ENCODE assay signal across 2 cellular contexts in genomic region chr5:60699549-60700346, GRCh38.
TF ChIP-seq lines count a peak whose summit lies in the region.

TSS of gene DEPDC1B (minus strand) at chr5:60700166. CDS start at chr5:60700093, 73 bp downstream.

TF ChIP-seq in A549, 52 proteins besides CTCF, POLR2A, EP300 and RAD21 (continues in another document):
- TF ChIP-seq POLR2AphosphoS2 (conservative IDR thresholded peaks at IDR 0.05; ENCODE audit: low read length) (no peak), KDM5A (IDR thresholded peaks at IDR 0.05) (peak; percentile 71), PHF8 (IDR thresholded peaks at IDR 0.05; ENCODE audit: borderline replicate concordance, low read depth) (peak; percentile 48), MYC (IDR thresholded peaks at IDR 0.05; ENCODE audit: borderline replicate concordance, low read length) (peak; percentile 9; the same call in 1 of the 2 replicates), HDAC2 (IDR thresholded peaks at IDR 0.05) (peak; percentile 54; the same call in 1 of the 2 replicates), HEYL (CRISPR knock-in tag; IDR thresholded peaks at IDR 0.05) (no peak), HOXB13 (CRISPR knock-in tag; IDR thresholded peaks at IDR 0.05; ENCODE audit: low read depth) (0 out of 2 replicates have a peak, but pooled peaks have one; percentile 22), BHLHE40 (IDR thresholded peaks at IDR 0.05; ENCODE audit: low read depth, low read length) (no peak), TP53 (CRISPR knock-in tag; IDR thresholded peaks at IDR 0.05) (no peak), CBX8 (IDR thresholded peaks at IDR 0.05) (no peak), CHD4 (IDR thresholded peaks at IDR 0.05; ENCODE audit: borderline replicate concordance) (no peak), RARB (CRISPR knock-in tag; IDR thresholded peaks at IDR 0.05) (no peak), KDM1A (IDR thresholded peaks at IDR 0.05; ENCODE audit: low read depth) (no peak), ZC3H11A (IDR thresholded peaks at IDR 0.05) (no peak), GATA3 (IDR thresholded peaks at IDR 0.05; ENCODE audit: borderline replicate concordance) (no peak), EHF (CRISPR knock-in tag; IDR thresholded peaks at IDR 0.05) (no peak), HOXB5 (CRISPR knock-in tag; IDR thresholded peaks at IDR 0.05) (0 out of 2 replicates have a peak, but pooled peaks have one; percentile 51), JUN (IDR thresholded peaks at IDR 0.05) (peak; percentile 36 to 86; a peak in 3 of 5 replicates), JUNB (IDR thresholded peaks at IDR 0.05) (no peak), ESRRA (IDR thresholded peaks at IDR 0.05; ENCODE audit: borderline replicate concordance, low read length) (no peak), TFCP2L1 (CRISPR knock-in tag; IDR thresholded peaks at IDR 0.05) (no peak), FOSL2 (IDR thresholded peaks at IDR 0.05) (no peak), FOSL2 (CRISPR knock-in tag; IDR thresholded peaks at IDR 0.05) (no peak), RFX5 (IDR thresholded peaks at IDR 0.05) (peak; percentile 47; the same call in 1 of the 2 replicates), PBX3 (IDR thresholded peaks at IDR 0.05) (no peak), CHD2 (IDR thresholded peaks at IDR 0.05; ENCODE audit: low read length, partially characterized antibody) (no peak), E2F6 (IDR thresholded peaks at IDR 0.05; ENCODE audit: borderline replicate concordance, low read depth) (peak; percentile 72), ZNF302 (CRISPR knock-in tag; IDR thresholded peaks at IDR 0.05) (no peak), EHMT2 (IDR thresholded peaks at IDR 0.05; ENCODE audit: low read depth) (no peak), ZSCAN20 (CRISPR knock-in tag; IDR thresholded peaks at IDR 0.05) (no peak), RNF2 (IDR thresholded peaks at IDR 0.05; ENCODE audit: borderline replicate concordance, low read depth) (no peak), MAFK (IDR thresholded peaks at IDR 0.05; ENCODE audit: partially characterized antibody) (no peak), REST (IDR thresholded peaks at IDR 0.05) (no peak)
- TF ChIP-seq, protein P1, sequence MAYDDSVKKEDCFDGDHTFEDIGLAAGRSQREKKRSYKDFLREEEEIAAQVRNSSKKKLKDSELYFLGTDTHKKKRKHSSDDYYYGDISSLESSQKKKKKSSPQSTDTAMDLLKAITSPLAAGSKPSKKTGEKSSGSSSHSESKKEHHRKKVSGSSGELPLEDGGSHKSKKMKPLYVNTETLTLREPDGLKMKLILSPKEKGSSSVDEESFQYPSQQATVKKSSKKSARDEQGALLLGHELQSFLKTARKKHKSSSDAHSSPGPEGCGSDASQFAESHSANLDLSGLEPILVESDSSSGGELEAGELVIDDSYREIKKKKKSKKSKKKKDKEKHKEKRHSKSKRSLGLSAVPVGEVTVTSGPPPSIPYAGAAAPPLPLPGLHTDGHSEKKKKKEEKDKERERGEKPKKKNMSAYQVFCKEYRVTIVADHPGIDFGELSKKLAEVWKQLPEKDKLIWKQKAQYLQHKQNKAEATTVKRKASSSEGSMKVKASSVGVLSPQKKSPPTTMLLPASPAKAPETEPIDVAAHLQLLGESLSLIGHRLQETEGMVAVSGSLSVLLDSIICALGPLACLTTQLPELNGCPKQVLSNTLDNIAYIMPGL (CRISPR knock-in tag; IDR thresholded peaks at IDR 0.05; ENCODE audit: borderline replicate concordance) = peak; percentile 42; the same call in 1 of the 2 replicates
- TF ChIP-seq, protein P2, sequence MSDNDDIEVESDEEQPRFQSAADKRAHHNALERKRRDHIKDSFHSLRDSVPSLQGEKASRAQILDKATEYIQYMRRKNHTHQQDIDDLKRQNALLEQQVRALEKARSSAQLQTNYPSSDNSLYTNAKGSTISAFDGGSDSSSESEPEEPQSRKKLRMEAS (IDR thresholded peaks at IDR 0.05) = peak; percentile 85

TF ChIP-seq in GM12878, 131 proteins besides CTCF, POLR2A, EP300 and RAD21 (continued from another document and continues in another):
- TF ChIP-seq NFYA (IDR thresholded peaks at IDR 0.05; ENCODE audit: borderline replicate concordance, low read depth, low read length) (no peak), ZBTB4 (CRISPR knock-in tag; IDR thresholded peaks at IDR 0.05) (no peak), SP1 (IDR thresholded peaks at IDR 0.05; ENCODE audit: low read depth, low read length) (peak; percentile 76), TARDBP (IDR thresholded peaks at IDR 0.05; ENCODE audit: borderline replicate concordance) (0 out of 2 replicates have a peak, but pooled peaks have one; percentile 21), ATF2 (IDR thresholded peaks at IDR 0.05; ENCODE audit: low read length) (no peak), NFXL1 (IDR thresholded peaks at IDR 0.05; ENCODE audit: borderline replicate concordance) (no peak), HDAC2 (IDR thresholded peaks at IDR 0.05) (no peak), IKZF2 (IDR thresholded peaks at IDR 0.05) (peak in 1 of 2 experiments; percentile 23; a peak in 1 of 4 replicates), SUPT20H (IDR thresholded peaks at IDR 0.05; ENCODE audit: borderline replicate concordance, control insufficient read depth, low read depth, low read length) (no peak), ZSCAN29 (IDR thresholded peaks at IDR 0.05) (no peak), ZBED1 (IDR thresholded peaks at IDR 0.05; ENCODE audit: borderline replicate concordance) (no peak), PBX3 (IDR thresholded peaks at IDR 0.05; ENCODE audit: insufficient replicate concordance, low read depth, low read length) (peak; percentile 79), POU2F2 (IDR thresholded peaks at IDR 0.05; ENCODE audit: borderline replicate concordance, low read depth, low read length) (peak; percentile 67), IKZF1 (conservative IDR thresholded peaks at IDR 0.05) (peak; percentile 65), ATF3 (IDR thresholded peaks at IDR 0.05; ENCODE audit: borderline replicate concordance, extremely low read depth, low read depth, low read length) (no peak), SIN3A (IDR thresholded peaks at IDR 0.05; ENCODE audit: low read depth, low read length) (peak; percentile 80), KLF5 (IDR thresholded peaks at IDR 0.05; ENCODE audit: partially characterized antibody) (no peak), EZH2 (IDR thresholded peaks at IDR 0.05; ENCODE audit: borderline replicate concordance, control insufficient read depth, low read depth, low read length) (no peak), ZNF207 (IDR thresholded peaks at IDR 0.05; ENCODE audit: borderline replicate concordance) (no peak), RFX5 (IDR thresholded peaks at IDR 0.05; ENCODE audit: low read depth, low read length) (no peak), GATAD2B (conservative IDR thresholded peaks at IDR 0.05; ENCODE audit: low read depth) (peak; percentile 92), MYB (IDR thresholded peaks at IDR 0.05; ENCODE audit: borderline replicate concordance, low read depth, low read length) (no peak), ZNF217 (IDR thresholded peaks at IDR 0.05) (no peak), RUNX3 (IDR thresholded peaks at IDR 0.05; ENCODE audit: low read length) (no peak), WRNIP1 (IDR thresholded peaks at IDR 0.05; ENCODE audit: borderline replicate concordance, low read depth, low read length) (no peak), POLR2AphosphoS2 (IDR thresholded peaks at IDR 0.05; ENCODE audit: low read depth, low read length) (no peak), RAD51 (IDR thresholded peaks at IDR 0.05) (no peak), JUND (IDR thresholded peaks at IDR 0.05; ENCODE audit: low read depth, low read length) (no peak), LARP7 (IDR thresholded peaks at IDR 0.05) (peak; percentile 92), PRDM15 (CRISPR knock-in tag; IDR thresholded peaks at IDR 0.05) (no peak), ZZZ3 (IDR thresholded peaks at IDR 0.05; ENCODE audit: control insufficient read depth, insufficient read length, low read depth) (no peak), SMC3 (IDR thresholded peaks at IDR 0.05; ENCODE audit: borderline replicate concordance, low read length) (no peak), KAT2A (conservative IDR thresholded peaks at IDR 0.05; ENCODE audit: control insufficient read depth, low read depth, low read length) (no peak), SRF (IDR thresholded peaks at IDR 0.05; ENCODE audit: low read depth in 2 of 2, low read length in 2 of 2) (0 out of 4 replicates have a peak, but pooled peaks of 1 of the 2 experiments have one; percentile 40)
- TF ChIP-seq, protein P3, sequence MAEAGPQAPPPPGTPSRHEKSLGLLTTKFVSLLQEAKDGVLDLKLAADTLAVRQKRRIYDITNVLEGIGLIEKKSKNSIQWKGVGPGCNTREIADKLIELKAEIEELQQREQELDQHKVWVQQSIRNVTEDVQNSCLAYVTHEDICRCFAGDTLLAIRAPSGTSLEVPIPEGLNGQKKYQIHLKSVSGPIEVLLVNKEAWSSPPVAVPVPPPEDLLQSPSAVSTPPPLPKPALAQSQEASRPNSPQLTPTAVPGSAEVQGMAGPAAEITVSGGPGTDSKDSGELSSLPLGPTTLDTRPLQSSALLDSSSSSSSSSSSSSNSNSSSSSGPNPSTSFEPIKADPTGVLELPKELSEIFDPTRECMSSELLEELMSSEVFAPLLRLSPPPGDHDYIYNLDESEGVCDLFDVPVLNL (IDR thresholded peaks at IDR 0.05; ENCODE audit: low read depth, low read length) = peak; percentile 95
- TF ChIP-seq, protein P4, sequence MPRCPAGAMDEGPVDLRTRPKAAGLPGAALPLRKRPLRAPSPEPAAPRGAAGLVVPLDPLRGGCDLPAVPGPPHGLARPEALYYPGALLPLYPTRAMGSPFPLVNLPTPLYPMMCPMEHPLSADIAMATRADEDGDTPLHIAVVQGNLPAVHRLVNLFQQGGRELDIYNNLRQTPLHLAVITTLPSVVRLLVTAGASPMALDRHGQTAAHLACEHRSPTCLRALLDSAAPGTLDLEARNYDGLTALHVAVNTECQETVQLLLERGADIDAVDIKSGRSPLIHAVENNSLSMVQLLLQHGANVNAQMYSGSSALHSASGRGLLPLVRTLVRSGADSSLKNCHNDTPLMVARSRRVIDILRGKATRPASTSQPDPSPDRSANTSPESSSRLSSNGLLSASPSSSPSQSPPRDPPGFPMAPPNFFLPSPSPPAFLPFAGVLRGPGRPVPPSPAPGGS (IDR thresholded peaks at IDR 0.05; ENCODE audit: borderline replicate concordance, insufficient read depth, low read depth, low read length, poor library complexity, severe bottlenecking) = no peak
